1 cellular context compared by ENCODE assay signal in the genomic region with DNA sequence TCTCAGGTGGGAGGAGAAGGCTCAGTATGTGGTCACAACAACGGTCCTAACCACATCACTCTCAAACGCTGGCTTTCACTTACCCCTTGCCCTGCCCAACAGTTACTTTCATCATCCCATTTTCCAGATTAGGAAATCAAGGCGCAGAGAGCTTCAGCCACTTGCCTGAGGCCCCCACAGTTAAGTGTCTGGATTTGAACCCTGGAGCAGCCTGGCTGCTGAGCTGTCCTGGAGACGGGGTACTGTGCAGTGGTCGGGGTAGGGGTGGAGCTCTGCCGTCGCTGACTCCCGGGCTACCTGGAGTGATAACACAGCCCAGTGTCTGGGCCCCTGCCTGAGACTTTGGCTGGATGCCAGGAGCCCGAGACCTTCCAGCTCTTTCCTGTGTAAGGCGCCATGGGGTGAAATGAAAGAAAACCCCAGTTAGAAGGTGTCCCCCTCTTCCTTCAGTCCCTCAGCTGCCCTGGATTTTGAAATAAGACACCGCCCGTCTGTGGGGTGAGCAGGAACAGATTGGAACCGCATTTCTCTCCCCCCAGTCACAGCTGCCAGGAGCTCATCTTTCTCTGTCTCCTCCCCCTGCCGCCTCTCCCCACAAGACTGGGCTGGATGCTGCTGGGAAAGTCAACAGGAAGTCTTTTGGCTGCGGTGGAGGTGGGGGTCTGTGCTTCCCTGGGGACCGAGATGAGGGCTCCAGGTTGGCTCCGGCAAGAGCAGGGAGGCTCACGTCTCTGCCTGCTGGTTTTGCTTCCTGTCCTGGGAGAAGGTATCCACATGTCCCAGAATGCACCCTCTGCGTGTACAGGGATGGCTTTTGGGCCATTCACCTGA.
A peak's percentile ranks its signal among the peaks of the same experiment; 100 is the strongest.
TF ChIP-seq lines count a peak whose summit lies in the region.

No MANE protein-coding gene starts in this region.

TF ChIP-seq in K562, 482 proteins besides CTCF, POLR2A, EP300 and RAD21 (continued from another document and continues in another):
- TF ChIP-seq, protein P1, sequence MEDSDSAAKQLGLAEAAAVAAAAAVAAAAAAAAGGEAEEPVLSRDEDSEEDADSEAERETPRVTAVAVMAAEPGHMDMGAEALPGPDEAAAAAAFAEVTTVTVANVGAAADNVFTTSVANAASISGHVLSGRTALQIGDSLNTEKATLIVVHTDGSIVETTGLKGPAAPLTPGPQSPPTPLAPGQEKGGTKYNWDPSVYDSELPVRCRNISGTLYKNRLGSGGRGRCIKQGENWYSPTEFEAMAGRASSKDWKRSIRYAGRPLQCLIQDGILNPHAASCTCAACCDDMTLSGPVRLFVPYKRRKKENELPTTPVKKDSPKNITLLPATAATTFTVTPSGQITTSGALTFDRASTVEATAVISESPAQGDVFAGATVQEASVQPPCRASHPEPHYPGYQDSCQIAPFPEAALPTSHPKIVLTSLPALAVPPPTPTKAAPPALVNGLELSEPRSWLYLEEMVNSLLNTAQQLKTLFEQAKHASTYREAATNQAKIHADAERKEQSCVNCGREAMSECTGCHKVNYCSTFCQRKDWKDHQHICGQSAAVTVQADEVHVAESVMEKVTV (CRISPR knock-in tag; IDR thresholded peaks at IDR 0.05): no peak
- no peak for TF ChIP-seq HSF4 (CRISPR knock-in tag; IDR thresholded peaks at IDR 0.05; ENCODE audit: borderline replicate concordance)
- TF ChIP-seq MTA2 (IDR thresholded peaks at IDR 0.05; ENCODE audit: low read depth): no peak
- no peak for TF ChIP-seq NR2C2 (CRISPR knock-in tag; IDR thresholded peaks at IDR 0.05)
- no peak for TF ChIP-seq NR2C2 (tag; IDR thresholded peaks at IDR 0.05)
- no peak for TF ChIP-seq CHCHD3 (CRISPR knock-in tag; IDR thresholded peaks at IDR 0.05)
- TF ChIP-seq SIX5 (IDR thresholded peaks at IDR 0.05; ENCODE audit: borderline replicate concordance in 1 of 2, insufficient read depth in 1 of 2, low read depth in 1 of 2, low read length in 2 of 2): no peak
- TF ChIP-seq, protein P2, sequence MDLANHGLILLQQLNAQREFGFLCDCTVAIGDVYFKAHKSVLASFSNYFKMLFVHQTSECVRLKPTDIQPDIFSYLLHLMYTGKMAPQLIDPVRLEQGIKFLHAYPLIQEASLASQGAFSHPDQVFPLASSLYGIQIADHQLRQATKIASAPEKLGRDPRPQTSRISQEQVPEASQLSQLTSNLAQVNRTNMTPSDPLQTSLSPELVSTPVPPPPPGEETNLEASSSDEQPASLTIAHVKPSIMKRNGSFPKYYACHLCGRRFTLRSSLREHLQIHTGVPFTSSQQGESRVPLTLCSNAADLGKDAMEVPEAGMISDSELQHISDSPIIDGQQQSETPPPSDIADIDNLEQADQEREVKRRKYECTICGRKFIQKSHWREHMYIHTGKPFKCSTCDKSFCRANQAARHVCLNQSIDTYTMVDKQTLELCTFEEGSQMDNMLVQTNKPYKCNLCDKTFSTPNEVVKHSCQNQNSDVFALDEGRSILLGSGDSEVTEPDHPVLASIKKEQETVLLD (IDR thresholded peaks at IDR 0.05): no peak
- peak in 1 of 2 experiments; percentile 52; a peak in 2 of 4 replicates for TF ChIP-seq FOXA3 (CRISPR knock-in tag; conservative IDR thresholded peaks at IDR 0.05 in 1 of 2, IDR thresholded peaks at IDR 0.05 in 1 of 2)
- no peak for TF ChIP-seq ZNF586 (CRISPR knock-in tag; conservative IDR thresholded peaks at IDR 0.05)
- no peak for TF ChIP-seq FOXK1 (CRISPR knock-in tag; IDR thresholded peaks at IDR 0.05; ENCODE audit: borderline replicate concordance)
- TF ChIP-seq JUNB (CRISPR knock-in tag; conservative IDR thresholded peaks at IDR 0.05): no peak
- TF ChIP-seq FOXJ3 (CRISPR knock-in tag; IDR thresholded peaks at IDR 0.05): no peak
- TF ChIP-seq SRSF7 (optimal IDR thresholded peaks at IDR 0.05; ENCODE audit: low read depth, low read length): no peak
- no peak for TF ChIP-seq ILF3 (IDR thresholded peaks at IDR 0.05; ENCODE audit: borderline replicate concordance)
- TF ChIP-seq, protein P3, sequence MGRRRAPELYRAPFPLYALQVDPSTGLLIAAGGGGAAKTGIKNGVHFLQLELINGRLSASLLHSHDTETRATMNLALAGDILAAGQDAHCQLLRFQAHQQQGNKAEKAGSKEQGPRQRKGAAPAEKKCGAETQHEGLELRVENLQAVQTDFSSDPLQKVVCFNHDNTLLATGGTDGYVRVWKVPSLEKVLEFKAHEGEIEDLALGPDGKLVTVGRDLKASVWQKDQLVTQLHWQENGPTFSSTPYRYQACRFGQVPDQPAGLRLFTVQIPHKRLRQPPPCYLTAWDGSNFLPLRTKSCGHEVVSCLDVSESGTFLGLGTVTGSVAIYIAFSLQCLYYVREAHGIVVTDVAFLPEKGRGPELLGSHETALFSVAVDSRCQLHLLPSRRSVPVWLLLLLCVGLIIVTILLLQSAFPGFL (CRISPR knock-in tag; IDR thresholded peaks at IDR 0.05): no peak
- TF ChIP-seq USF2 (CRISPR knock-in tag; IDR thresholded peaks at IDR 0.05): no peak
- no peak for TF ChIP-seq RHOXF2B (CRISPR knock-in tag; conservative IDR thresholded peaks at IDR 0.05)
- TF ChIP-seq ZNF764 (CRISPR knock-in tag; IDR thresholded peaks at IDR 0.05; ENCODE audit: low read depth): no peak
- TF ChIP-seq, protein P4, sequence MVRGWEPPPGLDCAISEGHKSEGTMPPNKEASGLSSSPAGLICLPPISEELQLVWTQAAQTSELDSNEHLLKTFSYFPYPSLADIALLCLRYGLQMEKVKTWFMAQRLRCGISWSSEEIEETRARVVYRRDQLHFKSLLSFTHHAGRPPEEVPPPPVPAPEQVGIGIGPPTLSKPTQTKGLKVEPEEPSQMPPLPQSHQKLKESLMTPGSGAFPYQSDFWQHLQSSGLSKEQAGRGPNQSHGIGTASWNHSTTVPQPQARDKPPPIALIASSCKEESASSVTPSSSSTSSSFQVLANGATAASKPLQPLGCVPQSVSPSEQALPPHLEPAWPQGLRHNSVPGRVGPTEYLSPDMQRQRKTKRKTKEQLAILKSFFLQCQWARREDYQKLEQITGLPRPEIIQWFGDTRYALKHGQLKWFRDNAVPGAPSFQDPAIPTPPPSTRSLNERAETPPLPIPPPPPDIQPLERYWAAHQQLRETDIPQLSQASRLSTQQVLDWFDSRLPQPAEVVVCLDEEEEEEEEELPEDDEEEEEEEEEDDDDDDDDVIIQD (CRISPR knock-in tag; IDR thresholded peaks at IDR 0.05): no peak
- TF ChIP-seq ETV5 (CRISPR knock-in tag; IDR thresholded peaks at IDR 0.05; ENCODE audit: low read depth): no peak
- no peak for TF ChIP-seq POLR2H (tag; IDR thresholded peaks at IDR 0.05; ENCODE audit: low read depth)
- no peak for TF ChIP-seq LEF1 (IDR thresholded peaks at IDR 0.05)
- no peak for TF ChIP-seq GABPB1 (CRISPR knock-in tag; IDR thresholded peaks at IDR 0.05)
- TF ChIP-seq DIDO1 (tag; IDR thresholded peaks at IDR 0.05; ENCODE audit: low read depth): no peak
- TF ChIP-seq ZNF121 (CRISPR knock-in tag; conservative IDR thresholded peaks at IDR 0.05): no peak
- TF ChIP-seq NFIX (CRISPR knock-in tag; IDR thresholded peaks at IDR 0.05; ENCODE audit: low read depth): peak; percentile 77
- TF ChIP-seq DLX4 (CRISPR knock-in tag; IDR thresholded peaks at IDR 0.05): no peak
- TF ChIP-seq MAFF (IDR thresholded peaks at IDR 0.05; ENCODE audit: low read length): no peak
- TF ChIP-seq ZMIZ1 (IDR thresholded peaks at IDR 0.05; ENCODE audit: low read depth in 2 of 2, low read length in 2 of 2): no peak
- no peak for TF ChIP-seq RUNX1 (IDR thresholded peaks at IDR 0.05; ENCODE audit: low read depth)
- no peak for TF ChIP-seq TCF3 (CRISPR knock-in tag; IDR thresholded peaks at IDR 0.05)
- no peak for TF ChIP-seq CREB1 (IDR thresholded peaks at IDR 0.05)
- no peak for TF ChIP-seq CREB1 (CRISPR knock-in tag; IDR thresholded peaks at IDR 0.05)
- peak; percentile 82 for TF ChIP-seq RBM25 (IDR thresholded peaks at IDR 0.05; ENCODE audit: low read depth, low read length, severe bottlenecking)
- no peak for TF ChIP-seq HMGN3 (IDR thresholded peaks at IDR 0.05; ENCODE audit: borderline replicate concordance, extremely low read depth, insufficient read length, low read depth, low read length)
- no peak for TF ChIP-seq BRF1 (IDR thresholded peaks at IDR 0.05; ENCODE audit: borderline replicate concordance, extremely low read depth, insufficient read length)
- TF ChIP-seq PHB2 (IDR thresholded peaks at IDR 0.05; ENCODE audit: low read depth): no peak
- no peak for TF ChIP-seq ZNF217 (CRISPR knock-in tag; IDR thresholded peaks at IDR 0.05)
- TF ChIP-seq ZNF785 (CRISPR knock-in tag; IDR thresholded peaks at IDR 0.05): no peak
- no peak for TF ChIP-seq ZNF41 (CRISPR knock-in tag; conservative IDR thresholded peaks at IDR 0.05)
- peak; percentile 85; the same call in 1 of the 2 replicates for TF ChIP-seq SMARCA5 (IDR thresholded peaks at IDR 0.05)
- no peak for TF ChIP-seq TAF9B (IDR thresholded peaks at IDR 0.05; ENCODE audit: partially characterized antibody)
- no peak for TF ChIP-seq MECOM (CRISPR knock-in tag; IDR thresholded peaks at IDR 0.05)
- TF ChIP-seq CREM (IDR thresholded peaks at IDR 0.05; ENCODE audit: low read depth): no peak
- no peak for TF ChIP-seq NR2C1 (IDR thresholded peaks at IDR 0.05)
- TF ChIP-seq NR2C1 (tag; IDR thresholded peaks at IDR 0.05): no peak
- TF ChIP-seq ZNF398 (CRISPR knock-in tag; IDR thresholded peaks at IDR 0.05): no peak
- no peak for TF ChIP-seq BRD9 (IDR thresholded peaks at IDR 0.05; ENCODE audit: low read depth, partially characterized antibody)
- no peak for TF ChIP-seq ZNF551 (CRISPR knock-in tag; IDR thresholded peaks at IDR 0.05)
- no peak for TF ChIP-seq ZNF589 (CRISPR knock-in tag; IDR thresholded peaks at IDR 0.05; ENCODE audit: low read depth)
- TF ChIP-seq SMARCA4 (IDR thresholded peaks at IDR 0.05): no peak
- no peak for TF ChIP-seq NFE2L1 (tag; IDR thresholded peaks at IDR 0.05; ENCODE audit: borderline replicate concordance, low read depth)
- TF ChIP-seq KDM1A (IDR thresholded peaks at IDR 0.05): peak; percentile 63 to 73
- no peak for TF ChIP-seq GATAD2A (IDR thresholded peaks at IDR 0.05)
- no peak for TF ChIP-seq NCOA2 (IDR thresholded peaks at IDR 0.05; ENCODE audit: partially characterized antibody in 2 of 2)
- TF ChIP-seq NEUROD1 (IDR thresholded peaks at IDR 0.05; ENCODE audit: borderline replicate concordance, low read depth, low read length, partially characterized antibody): no peak
- no peak for TF ChIP-seq IFI16 (CRISPR knock-in tag; IDR thresholded peaks at IDR 0.05)
- 0 out of 4 replicates have a peak, but pooled peaks of 1 of the 2 experiments have one; percentile 22 for TF ChIP-seq SRF (CRISPR knock-in tag; IDR thresholded peaks at IDR 0.05)
- TF ChIP-seq BMI1 (IDR thresholded peaks at IDR 0.05; ENCODE audit: low read length): no peak
- no peak for TF ChIP-seq POLR2B (IDR thresholded peaks at IDR 0.05; ENCODE audit: low read depth, partially characterized antibody)
- TF ChIP-seq SREBF1 (IDR thresholded peaks at IDR 0.05; ENCODE audit: borderline replicate concordance, low read depth, low read length): no peak
- peak; percentile 75 for TF ChIP-seq ADNP (tag; IDR thresholded peaks at IDR 0.05)
- no peak for TF ChIP-seq EZH2 (IDR thresholded peaks at IDR 0.05; ENCODE audit: borderline replicate concordance, low read depth, low read length)
- TF ChIP-seq ZNF354B (CRISPR knock-in tag; IDR thresholded peaks at IDR 0.05): no peak
- no peak for TF ChIP-seq E2F3 (CRISPR knock-in tag; IDR thresholded peaks at IDR 0.05)
- TF ChIP-seq NFIC (IDR thresholded peaks at IDR 0.05): peak; percentile 98
- peak; percentile 34 for TF ChIP-seq CXXC5 (CRISPR knock-in tag; IDR thresholded peaks at IDR 0.05)
- no peak for TF ChIP-seq CCNT2 (IDR thresholded peaks at IDR 0.05; ENCODE audit: borderline replicate concordance, extremely low read depth, insufficient read length, low read depth, low read length)
